ENCODE assay signal across 8 cellular contexts in the genomic region with DNA sequence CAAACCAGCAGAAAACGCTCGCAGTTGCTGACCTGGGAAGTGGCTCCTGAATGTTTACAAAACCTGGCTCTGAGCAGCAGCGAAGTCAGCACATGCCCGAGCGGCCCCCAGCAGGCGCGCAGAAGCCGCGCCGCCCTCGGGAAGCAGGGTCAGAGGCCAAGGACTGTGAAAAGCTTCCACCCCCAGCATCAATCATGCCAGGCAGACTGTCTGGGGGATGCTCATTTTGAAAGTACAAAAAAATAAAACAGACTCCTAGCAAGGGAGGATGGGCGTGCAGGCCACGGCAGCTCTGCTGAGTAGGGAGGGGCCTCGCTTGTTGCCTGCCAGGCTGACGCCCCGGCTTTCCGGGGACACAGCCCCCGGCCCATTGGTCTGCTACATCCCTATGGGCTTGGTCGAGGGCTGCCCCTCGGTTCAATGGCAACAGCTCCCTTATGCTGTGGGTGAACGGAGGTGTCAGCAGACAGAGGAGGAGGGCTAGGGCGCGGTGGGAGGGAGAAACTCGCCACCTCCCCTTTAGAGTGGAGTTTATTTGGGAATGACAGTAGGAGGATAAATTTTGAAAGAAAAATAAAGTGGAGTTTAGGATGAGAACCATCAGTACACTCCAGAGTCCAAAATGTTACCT. TPM values are rescaled to one million over a fixed set of nuclear protein-coding genes. Genes with fewer than 3 reads are reported as not detected.
DNase-seq lines count a peak whose midpoint lies in the region; ATAC-seq and TF ChIP-seq lines count a peak whose summit lies in the region.

No MANE protein-coding gene starts in this region.

- H3K4me1 ChIP-seq in right atrium auricular region, result peaks cover 0 to 13% of the 10 kb centered on the region in 2 donors

- no peak for TF ChIP-seq CTCF in right atrium auricular region (IDR thresholded peaks at IDR 0.05)
- TF ChIP-seq CTCF in activated CD8-positive, alpha-beta T cell treated with anti-CD3 and anti-CD28 coated beads for 36 hours (IDR thresholded peaks at IDR 0.05), result no peak

- CTCF ChIA-PET in activated CD8-positive, alpha-beta T cell treated with anti-CD3 and anti-CD28 coated beads for 36 hours (lab: Charles Lee), result interaction anchor here (0.6 to 2.5 kb wide), 7 partner anchors 37 to 172 kb away, joined by 3 to 11 read pairs (median 4); partner anchors contain the start of genes GNB1L, GP1BB and RTL10

- intact Hi-C loops in left ventricle myocardium superior (cut with micrococcal nuclease), result no loop called here
- intact Hi-C loops in activated CD8-positive, alpha-beta T cell treated with anti-CD3 and anti-CD28 coated beads for 36 hours (cut with micrococcal nuclease), result loop anchor here (5.0 kb wide), 1 partner anchor 35 kb away; no protein-coding TSS in a partner anchor

- H3K4me3 ChIP-seq in right atrium auricular region, result no peak overlapping the region

- no peaks in the 10 kb centered on the region for H3K9me3 ChIP-seq in right atrium auricular region

- peaks cover 9% of the 10 kb centered on the region for H3K36me3 ChIP-seq in right atrium auricular region

- POLR2A ChIA-PET in activated CD8-positive, alpha-beta T cell treated with anti-CD3 and anti-CD28 coated beads for 36 hours (lab: Charles Lee), result interaction anchor here (0.6 to 8.8 kb wide), 14 partner anchors 10 to 415 kb away, joined by 3 to 96 read pairs (median 3); partner anchors contain the start of genes COMT, GNB1L, RTL10 and TXNRD2

- H3K27ac ChIP-seq in right atrium auricular region, result no peak overlapping the region

- H3K4me3 Mint-ChIP-seq in activated CD8-positive, alpha-beta T cell treated with anti-CD3 and anti-CD28 coated beads for 36 hours, result peak overlapping the region; percentile 73

- DNase-seq in left ventricle myocardium superior (peak; percentile 27), right atrium auricular region (ENCODE audit: low spot score) (no peak), germinal center (ENCODE audit: low spot score) (peak; percentile 47), NCI-H128 (lab: John Stamatoyannopoulos, UW; ENCODE audit: unreplicated experiment) (no peak), iPS-NIHi11 (ENCODE audit: low spot score) (no peak)
- peak; percentile 80 for DNase-seq in activated CD8-positive, alpha-beta T cell treated with anti-CD3 and anti-CD28 coated beads for 36 hours
- DNase-seq in stimulated activated CD4-positive, alpha-beta T cell treated with anti-CD3 and anti-CD28 coated beads, Interleukin-4, amount 100 ng/mL, for 48 hours (ENCODE audit: low read depth in 2 of 2), result peak; percentile 45 to 53

- H3K9me3 Mint-ChIP-seq in activated CD8-positive, alpha-beta T cell treated with anti-CD3 and anti-CD28 coated beads for 36 hours, result no peaks in the 10 kb centered on the region

- no peaks in the 10 kb centered on the region for H3K27me3 ChIP-seq in right atrium auricular region

- no peaks in the 10 kb centered on the region for H3K27me3 Mint-ChIP-seq in activated CD8-positive, alpha-beta T cell treated with anti-CD3 and anti-CD28 coated beads for 36 hours

- H3K4me1 Mint-ChIP-seq in activated CD8-positive, alpha-beta T cell treated with anti-CD3 and anti-CD28 coated beads for 36 hours (ENCODE audit: low read depth), result peaks cover 81% of the 10 kb centered on the region

- H3K27ac Mint-ChIP-seq in activated CD8-positive, alpha-beta T cell treated with anti-CD3 and anti-CD28 coated beads for 36 hours, result peak overlapping the region; percentile 97

- ATAC-seq in left ventricle myocardium superior (no peak), HG03565 (IDR thresholded peaks at IDR 0.05; ENCODE audit: unreplicated experiment) (no peak)
- peak; percentile 64 for ATAC-seq in activated CD8-positive, alpha-beta T cell treated with anti-CD3 and anti-CD28 coated beads for 36 hours

- H3K36me3 Mint-ChIP-seq in activated CD8-positive, alpha-beta T cell treated with anti-CD3 and anti-CD28 coated beads for 36 hours (ENCODE audit: low read depth), result peaks cover 13% of the 10 kb centered on the region

RNA-seq across cellular contexts. Expression of gene GNB1L, which starts 37.7 kb away (rescaled TPM):
- 3.4 TPM for total RNA-seq in left ventricle myocardium superior
- 1 to 10 TPM; 2.6 to 4.7 TPM for total RNA-seq in right atrium auricular region
- 10 to 100 TPM; 16.2 to 17.4 TPM for total RNA-seq in activated CD8-positive, alpha-beta T cell treated with anti-CD3 and anti-CD28 coated beads for 36 hours

RNA-seq across cellular contexts. Expression of gene RTL10, which starts 37.7 kb away (rescaled TPM):
- total RNA-seq in left ventricle myocardium superior (8.0 TPM), right atrium auricular region (1 to 10 TPM; 7.9 to 8.1 TPM)
- 10 to 100 TPM; 14.7 to 17.4 TPM for total RNA-seq in activated CD8-positive, alpha-beta T cell treated with anti-CD3 and anti-CD28 coated beads for 36 hours

RNA-seq across cellular contexts. Expression of gene COMT, which starts 49.2 kb away (rescaled TPM):
- total RNA-seq in left ventricle myocardium superior (83.4 TPM), right atrium auricular region (100 to 1,000 TPM; 142 to 195 TPM)
- 10 to 100 TPM; 70.7 to 74.5 TPM for total RNA-seq in activated CD8-positive, alpha-beta T cell treated with anti-CD3 and anti-CD28 coated beads for 36 hours

RNA-seq across cellular contexts. Expression of gene TXNRD2, which starts 49.3 kb away (rescaled TPM):
- total RNA-seq in left ventricle myocardium superior (42.4 TPM), right atrium auricular region (10 to 100 TPM; 16.2 to 18.4 TPM)
- total RNA-seq in activated CD8-positive, alpha-beta T cell treated with anti-CD3 and anti-CD28 coated beads for 36 hours, result 10 to 100 TPM; 18.0 to 18.5 TPM

Comparison
In these comparisons a context has a peak if more than half of its experiments do, and no peak if none do; other contexts are left out.
1. DNase-seq: peak in left ventricle myocardium superior (single experiment), activated CD8-positive, alpha-beta T cell treated with anti-CD3 and anti-CD28 coated beads for 36 hours (single experiment), germinal center (single experiment) and stimulated activated CD4-positive, alpha-beta T cell treated with anti-CD3 and anti-CD28 coated beads, Interleukin-4, amount 100 ng/mL, for 48 hours (2 of 2); none in right atrium auricular region (single experiment), NCI-H128 (single experiment) and iPS-NIHi11 (single experiment).